ENCODE assay signal across 27 cellular contexts in genomic region chrX:72081605-72082320, GRCh38. TPM values are rescaled to one million over a fixed set of nuclear protein-coding genes. Genes with fewer than 3 reads are reported as not detected.
DNase-seq lines count a peak whose midpoint lies in the region; ATAC-seq and TF ChIP-seq lines count a peak whose summit lies in the region.
"Had no signal": no experiment of that assay in that cellular context is flagged by ENCODE, and none has a peak within 500 bp of the region (broad histone marks: within the 10 kb centered on the region; RNA-seq: fewer than 3 reads in every experiment).

No MANE protein-coding gene starts in this region.

- intact Hi-C loops in heart right ventricle (cut with DNase I) (loop anchor here in 1 of 10 donors (5.0 kb wide), 1 partner anchor 41 kb away; no protein-coding TSS in a partner anchor), Right ventricle myocardium inferior (cut with DNase I) (no loop called here), tibial artery (cut with DNase I; ENCODE audit: low total_unique reads) (no loop called here)

- H3K4me3 ChIP-seq in heart right ventricle (peak overlapping the region in 8 of 10 donors; percentile 12 to 52 (median 44)), endodermal cell (ENCODE audit: low read length) (no peak overlapping the region), tibial artery (no peak overlapping the region)
- H3K4me3 ChIP-seq: GM23338, SJCRH30, skin epidermis had no signal

- TF ChIP-seq CTCF in heart right ventricle (IDR thresholded peaks at IDR 0.05) = no peak
- no peak for TF ChIP-seq CTCF in endodermal cell (conservative IDR thresholded peaks at IDR 0.05)
- no peak for TF ChIP-seq CTCF in nephron progenitor cell (IDR thresholded peaks at IDR 0.05)
- no peak for TF ChIP-seq CTCF in tibial artery (IDR thresholded peaks at IDR 0.05)

- H3K36me3 ChIP-seq in heart right ventricle = no peaks in the 10 kb centered on the region
- no peaks in the 10 kb centered on the region for H3K36me3 ChIP-seq in endodermal cell (ENCODE audit: control insufficient read depth, insufficient read depth, low read length)
- no peaks in the 10 kb centered on the region for H3K36me3 ChIP-seq in tibial artery
- H3K36me3 ChIP-seq: breast epithelium, SJCRH30 had no signal

- no peak overlapping the region for H3K9ac ChIP-seq in endodermal cell (ENCODE audit: extremely low read depth, low read length, poor library complexity, severe bottlenecking)

- DNase-seq in heart right ventricle (no peak), Right ventricle myocardium inferior (ENCODE audit: missing footprints) (no peak), endodermal cell (no peak), nephron progenitor cell (no peak), tibial artery (no peak), activated gamma-delta T cell (lab: John Stamatoyannopoulos, UW) (no peak)
- no peak for DNase-seq in activated CD4-positive, alpha-beta T cell treated with anti-CD3 and anti-CD28 coated beads for 48 hours
- DNase-seq: activated naive CD4-positive, alpha-beta T cell; activated T-cell treated with anti-CD3 and anti-CD28 coated beads, Interleukin-2, amount 50 U/mL, for 1 hour; AML-193; amniotic stem cell; CD8-positive, alpha-beta memory T cell; cortex of kidney; head of caudate nucleus; KG1; left colon; midbrain; NCI-H526; posterior cingulate gyrus had no signal

- H3K27ac ChIP-seq in heart right ventricle = peak overlapping the region in 9 of 10 donors; percentile 10 to 85 (median 26)
- peak overlapping the region; percentile 31 for H3K27ac ChIP-seq in endodermal cell (ENCODE audit: low read depth, low read length)
- peak overlapping the region; percentile 30 to 44 for H3K27ac ChIP-seq in tibial artery
- H3K27ac ChIP-seq: SJCRH30 had no signal

- H3K27ac Mint-ChIP-seq in endodermal cell = peak overlapping the region; percentile 64
- peak overlapping the region; percentile 57 for H3K27ac Mint-ChIP-seq in nephron progenitor cell
- H3K27ac Mint-ChIP-seq: GM23338; natural killer cell treated with Interleukin-12 subunit alpha and Interleukin-12 subunit beta and Interleukin-15 and Interleukin-18, amount 100 ng/mL, for 72 hours had no signal

- H3K27me3 Mint-ChIP-seq in endodermal cell (ENCODE audit: insufficient read depth) (no peaks in the 10 kb centered on the region), nephron progenitor cell (ENCODE audit: low read depth, poor library complexity) (peaks cover 15% of the 10 kb centered on the region)

- 48 to 53% methylated on average over 12 of the region's 12 CpGs for WGBS in heart right ventricle, 2 donors
- WGBS in endodermal cell (ENCODE audit: insufficient coverage in 1 of 2, insufficient read length in 1 of 2), 2 experiments = 78 to 89% methylated on average over 3 to 12 of the region's 12 CpGs

- H3K9me3 ChIP-seq in heart right ventricle (no peaks in the 10 kb centered on the region), endodermal cell (ENCODE audit: control insufficient read depth, low read length) (no peaks in the 10 kb centered on the region), tibial artery (no peaks in the 10 kb centered on the region)
- H3K9me3 ChIP-seq: breast epithelium, SJCRH30 had no signal

- H3K9me3 Mint-ChIP-seq in endodermal cell (peaks cover 75% of the 10 kb centered on the region), nephron progenitor cell (peaks cover 80% of the 10 kb centered on the region)
- H3K9me3 Mint-ChIP-seq: CD8-positive, alpha-beta memory T cell; GM23338; natural killer cell treated with Interleukin-12 subunit alpha and Interleukin-12 subunit beta and Interleukin-15 and Interleukin-18, amount 100 ng/mL, for 72 hours had no signal

- no peak overlapping the region for H3K4me3 Mint-ChIP-seq in endodermal cell
- H3K4me3 Mint-ChIP-seq in nephron progenitor cell = no peak overlapping the region
- H3K4me3 Mint-ChIP-seq: CD8-positive, alpha-beta memory T cell; GM23338; natural killer cell treated with Interleukin-12 subunit alpha and Interleukin-12 subunit beta and Interleukin-15 and Interleukin-18, amount 100 ng/mL, for 72 hours had no signal

- no peaks in the 10 kb centered on the region for H3K36me3 Mint-ChIP-seq in endodermal cell (ENCODE audit: low read depth)
- H3K36me3 Mint-ChIP-seq in nephron progenitor cell (ENCODE audit: low read depth) = peaks cover under 1% of the 10 kb centered on the region
- H3K36me3 Mint-ChIP-seq: natural killer cell treated with Interleukin-12 subunit alpha and Interleukin-12 subunit beta and Interleukin-15 and Interleukin-18, amount 100 ng/mL, for 72 hours had no signal

- peaks cover 0 to 37% (median 10%) of the 10 kb centered on the region in 9 donors for H3K4me1 ChIP-seq in heart right ventricle
- H3K4me1 ChIP-seq in endodermal cell (ENCODE audit: control insufficient read depth, insufficient read depth, low read length) = no peaks in the 10 kb centered on the region
- H3K4me1 ChIP-seq in tibial artery = peaks cover 0 to 13% (median 0%) of the 10 kb centered on the region in 4 donors
- H3K4me1 ChIP-seq: breast epithelium, SJCRH30 had no signal

- H3K4me1 Mint-ChIP-seq in endodermal cell (peaks cover 17% of the 10 kb centered on the region), nephron progenitor cell (peaks cover 53% of the 10 kb centered on the region)

- ATAC-seq in heart right ventricle (peak in 2 of 8 donors; percentile 7 to 13), Right ventricle myocardium inferior (no peak), GM21381 (IDR thresholded peaks at IDR 0.05; ENCODE audit: unreplicated experiment) (no peak)
- ATAC-seq: GM23338; left colon; natural killer cell treated with Interleukin-12 subunit alpha and Interleukin-12 subunit beta and Interleukin-15 and Interleukin-18, amount 100 ng/mL, for 72 hours; Panc1 had no signal

- peaks cover 0 to 66% (median 0%) of the 10 kb centered on the region in 7 donors for H3K27me3 ChIP-seq in heart right ventricle
- no peaks in the 10 kb centered on the region for H3K27me3 ChIP-seq in endodermal cell (ENCODE audit: control insufficient read depth, insufficient read depth, low read length, poor library complexity, severe bottlenecking)
- no peaks in the 10 kb centered on the region for H3K27me3 ChIP-seq in tibial artery
- H3K27me3 ChIP-seq: SJCRH30 had no signal

RNA-seq across cellular contexts. Expression of gene RTL5, which starts 50.0 kb away (rescaled TPM):
- 1 to 10 TPM; 1.6 to 5.4 (median 2.9) TPM for total RNA-seq in heart right ventricle
- polyA plus RNA-seq in heart right ventricle = 1 to 10 TPM; 1.1 to 1.8 TPM
- total RNA-seq in Right ventricle myocardium inferior = 2.4 TPM
- total RNA-seq in endodermal cell = 1 to 10 TPM; 8.4 to 9.9 TPM
- polyA plus RNA-seq in endodermal cell (2013, experiment 1 of 2) = 17.5 TPM
- 14.4 TPM for polyA plus RNA-seq in endodermal cell (2013, experiment 2 of 2)
- total RNA-seq: HT-29 had no signal

Comparison
In these comparisons a context has a peak if more than half of its experiments do, and no peak if none do; other contexts are left out.
1. H3K4me3 ChIP-seq: peak in heart right ventricle (8 of 10); none in endodermal cell (single experiment) and tibial artery (0 of 2).
2. Peak in every context shown above with its lines, with median percentiles within 50 percentile points of each other: H3K27ac ChIP-seq.